Comparison of ENCODE assay signal across 1 cellular context in the genomic region with DNA sequence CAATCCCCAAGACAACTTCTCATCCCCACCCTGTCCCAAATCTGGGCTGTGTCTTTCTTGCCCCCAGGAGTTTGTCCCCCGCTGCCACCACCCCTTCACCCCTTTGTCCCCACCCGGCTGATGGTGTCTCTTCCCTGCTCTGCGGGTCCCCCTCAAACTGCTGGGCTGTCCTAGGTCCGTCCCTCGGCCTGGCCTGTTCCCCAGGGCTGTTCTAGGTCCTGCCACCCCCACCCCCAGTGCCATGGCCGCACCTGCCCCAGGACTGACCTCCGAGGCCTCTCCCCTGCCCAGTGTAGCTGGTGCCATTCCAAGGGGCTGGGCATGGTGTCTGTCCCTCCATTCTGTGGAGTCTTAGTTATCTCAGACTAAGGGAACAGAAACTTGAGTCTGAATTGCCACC.
TF ChIP-seq lines count a peak whose summit lies in the region.

No MANE protein-coding gene starts in this region.

TF ChIP-seq in HepG2, 621 proteins besides CTCF, POLR2A, EP300 and RAD21:
- TF ChIP-seq ZMAT5 (CRISPR knock-in tag; IDR thresholded peaks at IDR 0.05; ENCODE audit: borderline replicate concordance, low read depth) (no peak), ZBTB8A (CRISPR knock-in tag; IDR thresholded peaks at IDR 0.05; ENCODE audit: borderline replicate concordance, low read depth) (no peak), NFE2L1 (CRISPR knock-in tag; IDR thresholded peaks at IDR 0.05; ENCODE audit: borderline replicate concordance) (no peak), NR2C2 (CRISPR knock-in tag; IDR thresholded peaks at IDR 0.05; ENCODE audit: borderline replicate concordance) (no peak), ZNF580 (CRISPR knock-in tag; IDR thresholded peaks at IDR 0.05; ENCODE audit: borderline replicate concordance, low read depth) (no peak), NONO (IDR thresholded peaks at IDR 0.05) (no peak), NONO (CRISPR knock-in tag; conservative IDR thresholded peaks at IDR 0.05) (no peak)
